In genomic region chr5:139294372-139295165, GRCh38 we compare ENCODE assay signal across 8 cellular contexts. TPM values are rescaled to one million over a fixed set of nuclear protein-coding genes. Genes with fewer than 3 reads are reported as not detected.
A peak's percentile ranks its signal among the peaks of the same experiment; 100 is the strongest.
DNase-seq lines count a peak whose midpoint lies in the region; ATAC-seq lines count a peak whose summit lies in the region.

No MANE protein-coding gene starts in this region.

- ATAC-seq in GM18511 (IDR thresholded peaks at IDR 0.05; ENCODE audit: unreplicated experiment) (peak; percentile 36), HG03066 (IDR thresholded peaks at IDR 0.05; ENCODE audit: low read depth, unreplicated experiment) (peak; percentile 36)

- DNase-seq in AG08396 (ENCODE audit: low spot score) (peak; percentile 65), NCI-H345 treated with DMSO at 0.1 percent for 48 hours (lab: John Stamatoyannopoulos, UW; ENCODE audit: unreplicated experiment) (peak; percentile 47), lung microvascular endothelial cell (ENCODE audit: low read depth in 2 of 2) (peak; percentile 84 to 88)
- DNase-seq in activated CD4-positive, alpha-beta T cell treated with anti-CD3 and anti-CD28 coated beads, Interleukin-2, amount 50 U/mL, for 4 hours, result peak; percentile 44 to 45
- peak; percentile 43 for DNase-seq in effector CD4-positive, alpha-beta T cell
- DNase-seq in stimulated activated CD8-positive, alpha-beta memory T cell treated with anti-CD3 and anti-CD28 coated beads, Interleukin-12 subunit alpha, Interleukin-12 subunit beta, amount 100 ng/mL, for 4 hours (ENCODE audit: low read depth), result peak; percentile 32

RNA-seq across cellular contexts. Expression of gene MATR3, which starts 1.0 kb away (rescaled TPM):
- 141 and 163 TPM in 2 replicates for total RNA-seq in lung microvascular endothelial cell

RNA-seq across cellular contexts. Expression of gene PAIP2, which starts 47.1 kb away (rescaled TPM):
- total RNA-seq in lung microvascular endothelial cell, result 66.0 and 87.1 TPM in 2 replicates

Comparison
In these comparisons a context has a peak if more than half of its experiments do, and no peak if none do; other contexts are left out.
1. Peak in every context shown above with its lines: DNase-seq and ATAC-seq.
2. DNase-seq: peak in every context shown above with its lines; median percentile 86 in lung microvascular endothelial cell; 65 in AG08396; 47 in NCI-H345 treated with DMSO at 0.1 percent for 48 hours; 44 in activated CD4-positive, alpha-beta T cell treated with anti-CD3 and anti-CD28 coated beads, Interleukin-2, amount 50 U/mL, for 4 hours; 43 in effector CD4-positive, alpha-beta T cell; 32 in stimulated activated CD8-positive, alpha-beta memory T cell treated with anti-CD3 and anti-CD28 coated beads, Interleukin-12 subunit alpha, Interleukin-12 subunit beta, amount 100 ng/mL, for 4 hours.